1 cellular context compared by ENCODE assay signal in genomic region chr10:124650820-124651401, GRCh38.
TF ChIP-seq lines count a peak whose summit lies in the region.

No MANE protein-coding gene starts in this region.

TF ChIP-seq in H1, 55 proteins besides CTCF, POLR2A, EP300 and RAD21:
- TF ChIP-seq CHD7 (IDR thresholded peaks at IDR 0.05; ENCODE audit: insufficient replicate concordance, low read length) (no peak), YY1 (IDR thresholded peaks at IDR 0.05; ENCODE audit: low read depth, low read length) (no peak), SP4 (IDR thresholded peaks at IDR 0.05; ENCODE audit: low read length) (no peak), SRF (IDR thresholded peaks at IDR 0.05; ENCODE audit: low read depth, low read length) (no peak), ASH2L (IDR thresholded peaks at IDR 0.05; ENCODE audit: low read length) (no peak), SIX5 (IDR thresholded peaks at IDR 0.05; ENCODE audit: low read depth, low read length) (no peak), SAP30 (IDR thresholded peaks at IDR 0.05; ENCODE audit: insufficient read depth, insufficient replicate concordance, low read length) (no peak), JUN (IDR thresholded peaks at IDR 0.05; ENCODE audit: low read depth, low read length) (no peak), FOSL1 (IDR thresholded peaks at IDR 0.05; ENCODE audit: insufficient read depth, low read depth, low read length) (no peak), BACH1 (IDR thresholded peaks at IDR 0.05; ENCODE audit: low read length) (peak; percentile 16; the same call in 1 of the 2 replicates), BRCA1 (IDR thresholded peaks at IDR 0.05; ENCODE audit: low read depth, low read length) (no peak), GTF2F1 (IDR thresholded peaks at IDR 0.05; ENCODE audit: borderline replicate concordance, low read depth, low read length) (no peak), PHF8 (conservative IDR thresholded peaks at IDR 0.05; ENCODE audit: low read depth, low read length) (no peak), MAFK (IDR thresholded peaks at IDR 0.05; ENCODE audit: low read depth, low read length) (peak; percentile 12; the same call in 1 of the 2 replicates)
